In genomic region chr10:131511391-131511790, GRCh38 we compare ENCODE assay signal across 9 cellular contexts.
"Had no signal": no experiment of that assay in that cellular context is flagged by ENCODE, and none has a peak within 500 bp of the region (broad histone marks: within the 10 kb centered on the region; RNA-seq: fewer than 3 reads in every experiment).

No MANE protein-coding gene starts in this region.

- H3K4me2 ChIP-seq: GM23338 had no signal

- H3K9me3 ChIP-seq: HAP-1 had no signal

- H3K27ac ChIP-seq: GM23248 had no signal

- H3K4me1 ChIP-seq: HAP-1 had no signal

- H2AFZ ChIP-seq: GM23248, GM23338 had no signal

- H3K4me1 Mint-ChIP-seq: GM23338 had no signal

- H3K4me3 Mint-ChIP-seq: GM23338, H9, HFFc6 had no signal

- H3K4me3 ChIP-seq: GM23248, GM23338, HAP-1 had no signal

- H3K9ac ChIP-seq: GM23248 had no signal

- DNase-seq: GM23248, GOT3, H7, H9, HCEC 1CT, HFFc6 had no signal

- ATAC-seq: GM23338, HCT116 had no signal

- H3K36me3 ChIP-seq: HAP-1 had no signal

- H3K27ac Mint-ChIP-seq: GM23338, H9, HFFc6 had no signal
